Comparison of ENCODE assay signal across 1 cellular context in the genomic region with DNA sequence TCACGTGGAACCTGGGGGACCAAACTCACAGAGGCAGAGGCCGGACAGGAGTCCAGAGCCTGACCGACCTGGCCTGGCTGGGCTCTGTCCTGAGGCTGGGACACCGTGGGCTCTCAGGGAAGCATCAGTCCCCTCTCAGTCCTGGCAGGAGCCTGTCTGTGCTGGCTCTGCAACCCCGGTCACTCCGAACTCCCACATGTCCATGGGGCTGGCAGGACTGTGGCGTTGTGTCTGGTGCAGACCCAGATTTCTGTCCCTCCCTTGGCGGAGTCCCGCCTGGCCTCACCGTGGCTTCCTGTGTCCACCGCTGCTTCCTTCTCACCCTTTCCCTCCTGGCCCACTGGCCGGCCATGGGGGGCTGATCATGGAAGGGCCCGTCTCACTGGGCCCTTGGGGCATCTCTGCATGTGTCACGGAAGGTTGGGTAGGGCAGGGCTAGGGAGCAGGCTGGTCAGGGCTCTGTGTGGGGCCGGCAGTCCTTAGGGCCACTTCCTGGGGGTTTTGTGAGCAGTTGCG.
TF ChIP-seq lines count a peak whose summit lies in the region.

No MANE protein-coding gene starts in this region.

TF ChIP-seq in H1, 55 proteins besides CTCF, POLR2A, EP300 and RAD21:
- TF ChIP-seq POLR2AphosphoS5 (IDR thresholded peaks at IDR 0.05; ENCODE audit: low read depth, low read length): no peak
- no peak for TF ChIP-seq TCF12 (IDR thresholded peaks at IDR 0.05; ENCODE audit: low read depth, low read length)
- no peak for TF ChIP-seq SAP30 (IDR thresholded peaks at IDR 0.05; ENCODE audit: insufficient read depth, insufficient replicate concordance, low read length)
- no peak for TF ChIP-seq SUZ12 (IDR thresholded peaks at IDR 0.05; ENCODE audit: low read length)
- no peak for TF ChIP-seq SP4 (IDR thresholded peaks at IDR 0.05; ENCODE audit: low read length)
- TF ChIP-seq GTF2F1 (IDR thresholded peaks at IDR 0.05; ENCODE audit: borderline replicate concordance, low read depth, low read length): no peak
- TF ChIP-seq ASH2L (IDR thresholded peaks at IDR 0.05; ENCODE audit: low read length): no peak
- TF ChIP-seq, protein P1, sequence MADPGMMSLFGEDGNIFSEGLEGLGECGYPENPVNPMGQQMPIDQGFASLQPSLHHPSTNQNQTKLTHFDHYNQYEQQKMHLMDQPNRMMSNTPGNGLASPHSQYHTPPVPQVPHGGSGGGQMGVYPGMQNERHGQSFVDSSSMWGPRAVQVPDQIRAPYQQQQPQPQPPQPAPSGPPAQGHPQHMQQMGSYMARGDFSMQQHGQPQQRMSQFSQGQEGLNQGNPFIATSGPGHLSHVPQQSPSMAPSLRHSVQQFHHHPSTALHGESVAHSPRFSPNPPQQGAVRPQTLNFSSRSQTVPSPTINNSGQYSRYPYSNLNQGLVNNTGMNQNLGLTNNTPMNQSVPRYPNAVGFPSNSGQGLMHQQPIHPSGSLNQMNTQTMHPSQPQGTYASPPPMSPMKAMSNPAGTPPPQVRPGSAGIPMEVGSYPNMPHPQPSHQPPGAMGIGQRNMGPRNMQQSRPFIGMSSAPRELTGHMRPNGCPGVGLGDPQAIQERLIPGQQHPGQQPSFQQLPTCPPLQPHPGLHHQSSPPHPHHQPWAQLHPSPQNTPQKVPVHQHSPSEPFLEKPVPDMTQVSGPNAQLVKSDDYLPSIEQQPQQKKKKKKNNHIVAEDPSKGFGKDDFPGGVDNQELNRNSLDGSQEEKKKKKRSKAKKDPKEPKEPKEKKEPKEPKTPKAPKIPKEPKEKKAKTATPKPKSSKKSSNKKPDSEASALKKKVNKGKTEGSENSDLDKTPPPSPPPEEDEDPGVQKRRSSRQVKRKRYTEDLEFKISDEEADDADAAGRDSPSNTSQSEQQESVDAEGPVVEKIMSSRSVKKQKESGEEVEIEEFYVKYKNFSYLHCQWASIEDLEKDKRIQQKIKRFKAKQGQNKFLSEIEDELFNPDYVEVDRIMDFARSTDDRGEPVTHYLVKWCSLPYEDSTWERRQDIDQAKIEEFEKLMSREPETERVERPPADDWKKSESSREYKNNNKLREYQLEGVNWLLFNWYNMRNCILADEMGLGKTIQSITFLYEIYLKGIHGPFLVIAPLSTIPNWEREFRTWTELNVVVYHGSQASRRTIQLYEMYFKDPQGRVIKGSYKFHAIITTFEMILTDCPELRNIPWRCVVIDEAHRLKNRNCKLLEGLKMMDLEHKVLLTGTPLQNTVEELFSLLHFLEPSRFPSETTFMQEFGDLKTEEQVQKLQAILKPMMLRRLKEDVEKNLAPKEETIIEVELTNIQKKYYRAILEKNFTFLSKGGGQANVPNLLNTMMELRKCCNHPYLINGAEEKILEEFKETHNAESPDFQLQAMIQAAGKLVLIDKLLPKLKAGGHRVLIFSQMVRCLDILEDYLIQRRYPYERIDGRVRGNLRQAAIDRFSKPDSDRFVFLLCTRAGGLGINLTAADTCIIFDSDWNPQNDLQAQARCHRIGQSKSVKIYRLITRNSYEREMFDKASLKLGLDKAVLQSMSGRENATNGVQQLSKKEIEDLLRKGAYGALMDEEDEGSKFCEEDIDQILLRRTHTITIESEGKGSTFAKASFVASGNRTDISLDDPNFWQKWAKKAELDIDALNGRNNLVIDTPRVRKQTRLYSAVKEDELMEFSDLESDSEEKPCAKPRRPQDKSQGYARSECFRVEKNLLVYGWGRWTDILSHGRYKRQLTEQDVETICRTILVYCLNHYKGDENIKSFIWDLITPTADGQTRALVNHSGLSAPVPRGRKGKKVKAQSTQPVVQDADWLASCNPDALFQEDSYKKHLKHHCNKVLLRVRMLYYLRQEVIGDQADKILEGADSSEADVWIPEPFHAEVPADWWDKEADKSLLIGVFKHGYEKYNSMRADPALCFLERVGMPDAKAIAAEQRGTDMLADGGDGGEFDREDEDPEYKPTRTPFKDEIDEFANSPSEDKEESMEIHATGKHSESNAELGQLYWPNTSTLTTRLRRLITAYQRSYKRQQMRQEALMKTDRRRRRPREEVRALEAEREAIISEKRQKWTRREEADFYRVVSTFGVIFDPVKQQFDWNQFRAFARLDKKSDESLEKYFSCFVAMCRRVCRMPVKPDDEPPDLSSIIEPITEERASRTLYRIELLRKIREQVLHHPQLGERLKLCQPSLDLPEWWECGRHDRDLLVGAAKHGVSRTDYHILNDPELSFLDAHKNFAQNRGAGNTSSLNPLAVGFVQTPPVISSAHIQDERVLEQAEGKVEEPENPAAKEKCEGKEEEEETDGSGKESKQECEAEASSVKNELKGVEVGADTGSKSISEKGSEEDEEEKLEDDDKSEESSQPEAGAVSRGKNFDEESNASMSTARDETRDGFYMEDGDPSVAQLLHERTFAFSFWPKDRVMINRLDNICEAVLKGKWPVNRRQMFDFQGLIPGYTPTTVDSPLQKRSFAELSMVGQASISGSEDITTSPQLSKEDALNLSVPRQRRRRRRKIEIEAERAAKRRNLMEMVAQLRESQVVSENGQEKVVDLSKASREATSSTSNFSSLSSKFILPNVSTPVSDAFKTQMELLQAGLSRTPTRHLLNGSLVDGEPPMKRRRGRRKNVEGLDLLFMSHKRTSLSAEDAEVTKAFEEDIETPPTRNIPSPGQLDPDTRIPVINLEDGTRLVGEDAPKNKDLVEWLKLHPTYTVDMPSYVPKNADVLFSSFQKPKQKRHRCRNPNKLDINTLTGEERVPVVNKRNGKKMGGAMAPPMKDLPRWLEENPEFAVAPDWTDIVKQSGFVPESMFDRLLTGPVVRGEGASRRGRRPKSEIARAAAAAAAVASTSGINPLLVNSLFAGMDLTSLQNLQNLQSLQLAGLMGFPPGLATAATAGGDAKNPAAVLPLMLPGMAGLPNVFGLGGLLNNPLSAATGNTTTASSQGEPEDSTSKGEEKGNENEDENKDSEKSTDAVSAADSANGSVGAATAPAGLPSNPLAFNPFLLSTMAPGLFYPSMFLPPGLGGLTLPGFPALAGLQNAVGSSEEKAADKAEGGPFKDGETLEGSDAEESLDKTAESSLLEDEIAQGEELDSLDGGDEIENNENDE (IDR thresholded peaks at IDR 0.05; ENCODE audit: insufficient replicate concordance, low read length): no peak
- TF ChIP-seq EGR1 (IDR thresholded peaks at IDR 0.05; ENCODE audit: borderline replicate concordance, low read depth, low read length): no peak
